1 cellular context compared by ENCODE assay signal in the genomic region with DNA sequence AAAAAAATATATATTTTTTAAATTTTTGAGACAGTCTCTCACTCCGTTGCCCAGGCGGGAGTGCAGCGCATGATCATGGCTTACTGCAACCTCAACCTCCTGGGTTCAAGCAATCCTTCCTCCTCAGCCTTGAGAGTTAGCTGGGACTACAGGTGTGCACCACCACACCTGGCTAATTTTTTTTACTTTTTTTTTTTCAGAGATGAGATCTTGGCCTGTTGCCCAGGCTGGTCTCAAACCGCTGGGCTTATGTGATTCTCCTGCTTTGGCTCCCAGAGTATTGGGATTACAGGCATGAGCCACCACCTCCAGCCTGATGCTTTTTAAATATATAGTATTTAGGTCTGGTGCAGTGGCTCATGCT.
TF ChIP-seq lines count a peak whose summit lies in the region.

No MANE protein-coding gene starts in this region.

TF ChIP-seq in K562, 482 proteins besides CTCF, POLR2A, EP300 and RAD21:
- TF ChIP-seq, protein P1, sequence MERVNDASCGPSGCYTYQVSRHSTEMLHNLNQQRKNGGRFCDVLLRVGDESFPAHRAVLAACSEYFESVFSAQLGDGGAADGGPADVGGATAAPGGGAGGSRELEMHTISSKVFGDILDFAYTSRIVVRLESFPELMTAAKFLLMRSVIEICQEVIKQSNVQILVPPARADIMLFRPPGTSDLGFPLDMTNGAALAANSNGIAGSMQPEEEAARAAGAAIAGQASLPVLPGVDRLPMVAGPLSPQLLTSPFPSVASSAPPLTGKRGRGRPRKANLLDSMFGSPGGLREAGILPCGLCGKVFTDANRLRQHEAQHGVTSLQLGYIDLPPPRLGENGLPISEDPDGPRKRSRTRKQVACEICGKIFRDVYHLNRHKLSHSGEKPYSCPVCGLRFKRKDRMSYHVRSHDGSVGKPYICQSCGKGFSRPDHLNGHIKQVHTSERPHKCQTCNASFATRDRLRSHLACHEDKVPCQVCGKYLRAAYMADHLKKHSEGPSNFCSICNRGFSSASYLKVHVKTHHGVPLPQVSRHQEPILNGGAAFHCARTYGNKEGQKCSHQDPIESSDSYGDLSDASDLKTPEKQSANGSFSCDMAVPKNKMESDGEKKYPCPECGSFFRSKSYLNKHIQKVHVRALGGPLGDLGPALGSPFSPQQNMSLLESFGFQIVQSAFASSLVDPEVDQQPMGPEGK (CRISPR knock-in tag; IDR thresholded peaks at IDR 0.05; ENCODE audit: borderline replicate concordance) = no peak
- TF ChIP-seq ZNF347 (CRISPR knock-in tag; IDR thresholded peaks at IDR 0.05; ENCODE audit: low read depth) (no peak), NFIC (IDR thresholded peaks at IDR 0.05) (0 out of 2 replicates have a peak, but pooled peaks have one; percentile 8), TAL1 (IDR thresholded peaks at IDR 0.05) (no peak)
